ENCODE assay signal across 17 cellular contexts in genomic region chr17:67466251-67466650, GRCh38.
A peak's percentile ranks its signal among the peaks of the same experiment; 100 is the strongest.
DNase-seq lines count a peak whose midpoint lies in the region; ATAC-seq and TF ChIP-seq lines count a peak whose summit lies in the region.
"Had no signal": no experiment of that assay in that cellular context is flagged by ENCODE, and none has a peak within 500 bp of the region (broad histone marks: within the 10 kb centered on the region; RNA-seq: fewer than 3 reads in every experiment).

No MANE protein-coding gene starts in this region.

- no peaks in the 10 kb centered on the region for H3K27me3 Mint-ChIP-seq in natural killer cell (ENCODE audit: low read depth in 2 of 2)
- no peaks in the 10 kb centered on the region for H3K27me3 Mint-ChIP-seq in natural killer cell treated with Interleukin-12 subunit alpha and Interleukin-12 subunit beta and Interleukin-15 and Interleukin-18, amount 100 ng/mL, for 72 hours
- no peaks in the 10 kb centered on the region for H3K27me3 Mint-ChIP-seq in activated naive CD8-positive, alpha-beta T cell treated with anti-CD3 and anti-CD28 coated beads, Interleukin-2, amount 50 U/mL, for 24 hours
- H3K27me3 Mint-ChIP-seq in type B pancreatic cell, result no peaks in the 10 kb centered on the region

- intact Hi-C loops in natural killer cell (cut with micrococcal nuclease), result no loop called here

- no peaks in the 10 kb centered on the region for H3K9me3 Mint-ChIP-seq in natural killer cell
- no peaks in the 10 kb centered on the region for H3K9me3 Mint-ChIP-seq in natural killer cell treated with Interleukin-12 subunit alpha and Interleukin-12 subunit beta and Interleukin-15 and Interleukin-18, amount 100 ng/mL, for 72 hours
- H3K9me3 Mint-ChIP-seq in activated naive CD8-positive, alpha-beta T cell treated with anti-CD3 and anti-CD28 coated beads, Interleukin-2, amount 50 U/mL, for 24 hours, result no peaks in the 10 kb centered on the region
- no peaks in the 10 kb centered on the region for H3K9me3 Mint-ChIP-seq in type B pancreatic cell

- H3K36me3 Mint-ChIP-seq in natural killer cell, result no peaks in the 10 kb centered on the region
- no peaks in the 10 kb centered on the region for H3K36me3 Mint-ChIP-seq in natural killer cell treated with Interleukin-12 subunit alpha and Interleukin-12 subunit beta and Interleukin-15 and Interleukin-18, amount 100 ng/mL, for 72 hours
- H3K36me3 Mint-ChIP-seq in activated naive CD8-positive, alpha-beta T cell treated with anti-CD3 and anti-CD28 coated beads, Interleukin-2, amount 50 U/mL, for 24 hours (ENCODE audit: low read depth), result peaks cover 3% of the 10 kb centered on the region
- no peaks in the 10 kb centered on the region for H3K36me3 Mint-ChIP-seq in type B pancreatic cell

- H3K4me1 Mint-ChIP-seq in natural killer cell (peaks cover 67 to 71% of the 10 kb centered on the region in 2 donors), type B pancreatic cell (ENCODE audit: unreplicated experiment) (peaks cover 12% of the 10 kb centered on the region)
- H3K4me1 Mint-ChIP-seq in natural killer cell treated with Interleukin-12 subunit alpha and Interleukin-12 subunit beta and Interleukin-15 and Interleukin-18, amount 100 ng/mL, for 72 hours (ENCODE audit: low read depth in 2 of 2), result peaks cover 50 to 62% of the 10 kb centered on the region in 2 donors
- H3K4me1 Mint-ChIP-seq in activated naive CD8-positive, alpha-beta T cell treated with anti-CD3 and anti-CD28 coated beads, Interleukin-2, amount 50 U/mL, for 24 hours, result peaks cover 80% of the 10 kb centered on the region

- no peak for ATAC-seq in natural killer cell
- no peak for ATAC-seq in natural killer cell treated with Interleukin-12 subunit alpha and Interleukin-12 subunit beta and Interleukin-15 and Interleukin-18, amount 100 ng/mL, for 72 hours
- no peak for ATAC-seq in activated naive CD8-positive, alpha-beta T cell treated with anti-CD3 and anti-CD28 coated beads, Interleukin-2, amount 50 U/mL, for 24 hours
- ATAC-seq in GM21515 (IDR thresholded peaks at IDR 0.05; ENCODE audit: unreplicated experiment), result no peak
- no peak for ATAC-seq in HG02885 (IDR thresholded peaks at IDR 0.05; ENCODE audit: poor library complexity, unreplicated experiment)
- ATAC-seq: heart left ventricle had no signal

- no peak for DNase-seq in natural killer cell
- no peak for DNase-seq in natural killer cell treated with Interleukin-12 subunit alpha and Interleukin-12 subunit beta and Interleukin-15 and Interleukin-18, amount 100 ng/mL, for 72 hours (ENCODE audit: low spot score)
- DNase-seq in NCI-H2171 (lab: John Stamatoyannopoulos, UW), result peak; percentile 53
- DNase-seq in activated naive CD8-positive, alpha-beta T cell treated with anti-CD3 and anti-CD28 coated beads, Interleukin-2, amount 50 U/mL, for 24 hours, result no peak
- DNase-seq in type B pancreatic cell (ENCODE audit: extremely low spot score, unreplicated experiment), result no peak
- no peak for DNase-seq in foreskin fibroblast
- DNase-seq: activated CD4-positive, alpha-beta T cell treated with anti-CD3 and anti-CD28 coated beads, Interleukin-2, amount 50 U/mL, for 1 hour; amniotic stem cell; cortex of kidney; heart left ventricle; left ventricle myocardium inferior; NCI-H524 treated with DMSO at 0.1 percent for 48 hours; stimulated activated CD4-positive, alpha-beta T cell treated with anti-CD3 and anti-CD28 coated beads, Interleukin-2, amount 100 ng/mL, for 24 hours; stimulated activated naive CD4-positive, alpha-beta T cell treated with Interleukin-2 at 50 U/mL for 16 hours had no signal

- H3K4me3 ChIP-seq in foreskin fibroblast (ENCODE audit: low read depth in 1 of 2, low read length in 2 of 2), result no peak overlapping the region
- H3K4me3 ChIP-seq: heart left ventricle, left ventricle myocardium inferior, prostate gland had no signal

- H3K27ac Mint-ChIP-seq in natural killer cell (peak overlapping the region in 1 of 2 donors; percentile 37), type B pancreatic cell (peak overlapping the region; percentile 23)
- H3K27ac Mint-ChIP-seq in natural killer cell treated with Interleukin-12 subunit alpha and Interleukin-12 subunit beta and Interleukin-15 and Interleukin-18, amount 100 ng/mL, for 72 hours, result peak overlapping the region in 1 of 2 donors; percentile 18
- H3K27ac Mint-ChIP-seq in activated naive CD8-positive, alpha-beta T cell treated with anti-CD3 and anti-CD28 coated beads, Interleukin-2, amount 50 U/mL, for 24 hours, result peak overlapping the region; percentile 48

- TF ChIP-seq CTCF in natural killer cell (IDR thresholded peaks at IDR 0.05) (no peak), type B pancreatic cell (conservative IDR thresholded peaks at IDR 0.05) (no peak), foreskin fibroblast (IDR thresholded peaks at IDR 0.05; ENCODE audit: low read depth, low read length) (no peak)

- H3K4me3 Mint-ChIP-seq in natural killer cell (peak overlapping the region; percentile 37), type B pancreatic cell (no peak overlapping the region)
- no peak overlapping the region for H3K4me3 Mint-ChIP-seq in natural killer cell treated with Interleukin-12 subunit alpha and Interleukin-12 subunit beta and Interleukin-15 and Interleukin-18, amount 100 ng/mL, for 72 hours
- no peak overlapping the region for H3K4me3 Mint-ChIP-seq in activated naive CD8-positive, alpha-beta T cell treated with anti-CD3 and anti-CD28 coated beads, Interleukin-2, amount 50 U/mL, for 24 hours
